ENCODE assay signal across 8 cellular contexts in the genomic region with DNA sequence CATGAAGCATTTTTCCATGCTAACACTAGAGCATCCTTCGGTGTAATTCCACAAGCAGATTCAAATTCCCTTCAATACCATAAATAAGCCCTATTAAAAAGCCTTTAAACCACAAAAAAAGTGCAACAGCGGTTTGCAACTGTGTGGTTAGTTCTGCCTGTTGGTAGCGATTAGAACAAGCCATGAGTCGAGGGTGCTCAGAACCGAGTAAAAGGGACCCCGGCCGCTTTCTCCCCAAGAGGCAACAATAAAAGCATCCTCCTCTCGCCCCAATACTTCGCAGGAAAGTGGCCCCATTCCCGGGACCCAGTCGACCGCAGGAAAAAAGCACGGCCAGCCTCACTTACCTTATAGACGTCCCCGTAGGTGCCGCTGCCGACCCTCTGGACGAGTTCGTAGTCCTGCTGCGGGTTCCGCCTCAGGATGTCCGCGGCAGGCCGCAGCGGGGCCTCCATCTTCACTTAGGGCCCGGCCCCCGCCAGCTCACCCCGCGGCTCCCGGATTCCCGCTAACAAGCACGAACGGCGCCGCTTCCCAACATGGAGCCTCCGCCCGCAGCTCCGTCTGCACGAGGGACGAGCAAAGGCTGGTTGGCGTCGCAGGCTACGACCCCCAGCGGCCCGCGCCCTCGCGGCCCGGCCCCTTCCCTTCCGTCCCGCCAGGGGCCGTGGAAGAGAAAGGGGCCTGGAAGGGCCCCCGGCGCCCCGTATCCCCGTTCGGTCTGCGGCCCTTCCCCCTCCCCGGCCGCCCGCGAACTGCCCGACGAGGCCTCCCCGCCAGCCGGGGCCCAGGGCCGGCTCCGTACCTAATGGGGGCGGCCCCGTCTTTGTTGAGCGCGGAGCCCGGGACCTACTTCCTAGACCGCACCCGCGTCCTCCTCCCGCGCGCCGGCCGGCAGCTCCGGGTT. TPM values are rescaled to one million over a fixed set of nuclear protein-coding genes. Genes with fewer than 3 reads are reported as not detected.
DNase-seq lines count a peak whose midpoint lies in the region; ATAC-seq and TF ChIP-seq lines count a peak whose summit lies in the region.

No MANE protein-coding gene starts in this region.

- H3K4me3 ChIP-seq in ascending aorta (peak overlapping the region; percentile 74 to 77), hepatocyte (peak overlapping the region; percentile 94)

- no peaks in the 10 kb centered on the region for H3K9me2 ChIP-seq in hepatocyte (replicated peaks; ENCODE audit: insufficient read depth)

- ATAC-seq in GM19328 (IDR thresholded peaks at IDR 0.05; ENCODE audit: unreplicated experiment) (peak; percentile 12), HG03354 (IDR thresholded peaks at IDR 0.05; ENCODE audit: poor library complexity, severe bottlenecking, unreplicated experiment) (peak; percentile 37)

- DNase-seq in COR-L47 (lab: John Stamatoyannopoulos, UW) (peak; percentile 48), RKO (ENCODE audit: low spot score) (peak; percentile 65), ascending aorta (ENCODE audit: low spot score in 2 of 2) (peak in 1 of 2 donors; percentile 74), hepatocyte (ENCODE audit: low spot score) (peak; percentile 72), retina (peak; percentile 90), DMS114 treated with DMSO at 0.1 percent for 48 hours (lab: John Stamatoyannopoulos, UW; ENCODE audit: unreplicated experiment) (no peak)

- WGBS in hepatocyte (ENCODE audit: low lambda C conversion rate, missing lambda C conversion rate), result under 1% methylated on average over 63 of the region's 82 CpGs

- TF ChIP-seq CTCF in ascending aorta (IDR thresholded peaks at IDR 0.05) (no peak), hepatocyte (IDR thresholded peaks at IDR 0.05; ENCODE audit: poor library complexity) (no peak)

- H3K4me2 ChIP-seq in hepatocyte, result peak overlapping the region; percentile 88

- no peaks in the 10 kb centered on the region for H3K36me3 ChIP-seq in ascending aorta
- no peaks in the 10 kb centered on the region for H3K36me3 ChIP-seq in hepatocyte (replicated peaks; ENCODE audit: insufficient read depth, low read depth)

- H3K27ac ChIP-seq in ascending aorta (peak overlapping the region; percentile 86 to 97), hepatocyte (peak overlapping the region; percentile 99)

- intact Hi-C loops in ascending aorta (cut with DNase I), result loop anchor here (1.0 to 5.0 kb wide), 5 partner anchors 29 to 670 kb away; partner anchors contain the start of genes ATL1, DMAC2L and L2HGDH

- peak overlapping the region; percentile 79 for H2AFZ ChIP-seq in hepatocyte

- H3K4me1 ChIP-seq in ascending aorta (peaks cover 4 to 17% of the 10 kb centered on the region in 2 donors), hepatocyte (ENCODE audit: insufficient read depth) (peaks cover 20% of the 10 kb centered on the region)

- H3K9me3 ChIP-seq in ascending aorta (no peaks in the 10 kb centered on the region), hepatocyte (ENCODE audit: low read depth) (no peaks in the 10 kb centered on the region)

- H3K79me2 ChIP-seq in hepatocyte, result peaks cover 54% of the 10 kb centered on the region

- H3K27me3 ChIP-seq in ascending aorta (no peaks in the 10 kb centered on the region), hepatocyte (no peaks in the 10 kb centered on the region)

- H4K20me1 ChIP-seq in hepatocyte (ENCODE audit: insufficient read depth, poor library complexity, severe bottlenecking), result peaks cover 46% of the 10 kb centered on the region

RNA-seq across cellular contexts. Expression of gene MAP4K5, which starts 0.5 kb away (rescaled TPM):
- total RNA-seq in ascending aorta (249 TPM), hepatocyte (92.4 and 98.6 TPM in 2 replicates)
- polyA plus RNA-seq in hepatocyte, result 41.0 and 49.7 TPM in 2 replicates

RNA-seq across cellular contexts. Expression of gene ATL1, which starts 28.1 kb away (rescaled TPM):
- 1.2 TPM for total RNA-seq in ascending aorta
- total RNA-seq in hepatocyte, result 5.1 and 6.0 TPM in 2 replicates
- 4.3 and 4.7 TPM in 2 replicates for polyA plus RNA-seq in hepatocyte
